In the genomic region with DNA sequence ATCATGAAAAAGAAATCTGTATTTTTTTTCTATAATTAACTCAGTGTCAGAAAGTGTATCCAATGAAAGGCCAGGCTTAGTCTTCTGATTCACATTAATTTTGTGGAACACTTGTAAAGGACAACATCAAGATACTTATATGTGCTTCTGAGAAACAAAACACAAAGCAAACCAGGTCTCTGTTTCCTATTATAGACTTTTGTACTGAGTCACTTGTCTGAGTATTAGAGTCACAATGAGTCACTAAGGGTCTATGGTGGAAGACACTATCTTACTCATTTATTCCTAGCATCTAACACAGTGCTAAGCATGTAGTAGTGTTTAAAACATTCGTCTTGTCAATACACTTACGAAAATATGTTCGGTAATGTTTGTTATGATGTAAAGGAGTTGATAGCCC, we compare ENCODE assay signal across 9 cellular contexts.
A peak's percentile ranks its signal among the peaks of the same experiment; 100 is the strongest.
DNase-seq lines count a peak whose midpoint lies in the region; ATAC-seq, FAIRE-seq and TF ChIP-seq lines count a peak whose summit lies in the region.
"Had no signal": no experiment of that assay in that cellular context is flagged by ENCODE, and none has a peak within 500 bp of the region (broad histone marks: within the 10 kb centered on the region; RNA-seq: fewer than 3 reads in every experiment).

No MANE protein-coding gene starts in this region.

- intact Hi-C loops in posterior vena cava (cut with DNase I): no loop called here

- H3K79me2 ChIP-seq in keratinocyte (ENCODE audit: control insufficient read depth, insufficient read depth, low read length): no peaks in the 10 kb centered on the region

- no peak overlapping the region for H2AFZ ChIP-seq in keratinocyte (ENCODE audit: control insufficient read depth, low read length)

- peaks cover 0 to 6% (median 3%) of the 10 kb centered on the region in 6 donors for H3K9me3 Mint-ChIP-seq in immature natural killer cell
- H3K9me3 Mint-ChIP-seq: central memory CD8-positive, alpha-beta T cell had no signal

- no peak overlapping the region for H3K27ac Mint-ChIP-seq in immature natural killer cell

- ATAC-seq in GM21528 (IDR thresholded peaks at IDR 0.05; ENCODE audit: low FRiP score, unreplicated experiment) (peak; percentile 96), HG03469 (IDR thresholded peaks at IDR 0.05; ENCODE audit: unreplicated experiment) (peak; percentile 100)

- no peaks in the 10 kb centered on the region for H3K9me1 ChIP-seq in keratinocyte (ENCODE audit: control insufficient read depth, extremely low read depth, insufficient read depth, low read length)

- H4K20me1 ChIP-seq in keratinocyte (ENCODE audit: control insufficient read depth, extremely low read depth, insufficient read depth, low read length): no peaks in the 10 kb centered on the region

- TF ChIP-seq CTCF in keratinocyte (optimal IDR thresholded peaks at IDR 0.05 in 1 of 3, IDR thresholded peaks at IDR 0.05 in 1 of 3, conservative IDR thresholded peaks at IDR 0.05 in 1 of 3; ENCODE audit: extremely low read depth in 1 of 3, insufficient read depth in 2 of 3, low read length in 3 of 3): no peak

- no peak overlapping the region for H3K27ac ChIP-seq in keratinocyte (ENCODE audit: control insufficient read depth, insufficient read depth, low read length)

- no peaks in the 10 kb centered on the region for H3K4me1 Mint-ChIP-seq in immature natural killer cell
- H3K4me1 Mint-ChIP-seq: central memory CD8-positive, alpha-beta T cell had no signal

- H3K4me3 Mint-ChIP-seq in immature natural killer cell: no peak overlapping the region
- H3K4me3 Mint-ChIP-seq: central memory CD8-positive, alpha-beta T cell had no signal

- TF ChIP-seq POLR2A in GM12892 (IDR thresholded peaks at IDR 0.05; ENCODE audit: low read depth, low read length): no peak

- DNase-seq in GM12892 (ENCODE audit: insufficient read length): peak; percentile 12
- DNase-seq in keratinocyte (ENCODE audit: low read depth, low spot score): peak; percentile 42
- DNase-seq in superior temporal gyrus (ENCODE audit: extremely low spot score): no peak
- no peak for DNase-seq in effector CD8-positive, alpha-beta T cell (lab: John Stamatoyannopoulos, UW)
- no peak for DNase-seq in posterior vena cava (ENCODE audit: low spot score)
- no peak for DNase-seq in immature natural killer cell

- dilution Hi-C loops in keratinocyte (cut with MboI; ENCODE audit: extremely low pct_ligation_motif_present, low sequenced_read_pairs): no loop called here

- FAIRE-seq in GM12892 (lab: Jason Lieb, UNC) (peak; percentile 95), keratinocyte (lab: Jason Lieb, UNC) (peak; percentile 79)

- H3K4me3 ChIP-seq in keratinocyte (ENCODE audit: control insufficient read depth in 2 of 3, extremely low read depth in 1 of 3, insufficient read depth in 2 of 3, low read depth in 1 of 3, low read length in 3 of 3): no peak overlapping the region

- no peaks in the 10 kb centered on the region for H3K36me3 ChIP-seq in keratinocyte (ENCODE audit: control insufficient read depth in 2 of 2, extremely low read depth in 1 of 2, insufficient read depth in 2 of 2, low read length in 2 of 2)

- H3K4me1 ChIP-seq in keratinocyte (ENCODE audit: control insufficient read depth, extremely low read depth, insufficient read depth, low read length): peaks cover 5% of the 10 kb centered on the region

- no peaks in the 10 kb centered on the region for H3K36me3 Mint-ChIP-seq in immature natural killer cell

- H3K9me3 ChIP-seq in keratinocyte (ENCODE audit: control insufficient read depth, low read depth, low read length): no peaks in the 10 kb centered on the region

- peaks cover 0 to 3% (median 2%) of the 10 kb centered on the region in 3 donors for H3K27me3 Mint-ChIP-seq in immature natural killer cell (ENCODE audit: low read depth in 3 of 3)
- H3K27me3 Mint-ChIP-seq: central memory CD8-positive, alpha-beta T cell had no signal

- no peak overlapping the region for H3K4me2 ChIP-seq in keratinocyte (ENCODE audit: control insufficient read depth, extremely low read depth, insufficient read depth, low read depth, low read length)

- H3K27me3 ChIP-seq in keratinocyte (ENCODE audit: control insufficient read depth, extremely low read depth, insufficient read depth, low read length): no peaks in the 10 kb centered on the region

- H3K9ac ChIP-seq in keratinocyte (ENCODE audit: control insufficient read depth, extremely low read depth, insufficient read depth, low read length): no peak overlapping the region

Comparison
In these comparisons a context has a peak if more than half of its experiments do, and no peak if none do; other contexts are left out.
1. DNase-seq: peak in GM12892 (single experiment) and keratinocyte (single experiment); none in superior temporal gyrus (single experiment), effector CD8-positive, alpha-beta T cell (single experiment), posterior vena cava (single experiment) and immature natural killer cell (0 of 3).